Comparison of ENCODE assay signal across 10 cellular contexts in genomic region chr5:134451618-134452505, GRCh38. TPM values are rescaled to one million over a fixed set of nuclear protein-coding genes. Genes with fewer than 3 reads are reported as not detected.
DNase-seq lines count a peak whose midpoint lies in the region; ATAC-seq and TF ChIP-seq lines count a peak whose summit lies in the region.
"Had no signal": no experiment of that assay in that cellular context is flagged by ENCODE, and none has a peak within 500 bp of the region (broad histone marks: within the 10 kb centered on the region; RNA-seq: fewer than 3 reads in every experiment).

No MANE protein-coding gene starts in this region.

- in situ Hi-C loops in ACHN (cut with HindIII; ENCODE audit: low pct_ligation_motif_present, low pct_unique_long_range_greater_than_20kb, low sequenced_read_pairs), result no loop called here

- no peaks in the 10 kb centered on the region for H3K9me3 ChIP-seq in MG63

- no peaks in the 10 kb centered on the region for H3K36me3 ChIP-seq in MG63

- ATAC-seq in GM18867 (IDR thresholded peaks at IDR 0.05; ENCODE audit: unreplicated experiment), result no peak
- no peak for ATAC-seq in GM21515 (IDR thresholded peaks at IDR 0.05; ENCODE audit: unreplicated experiment)
- ATAC-seq: stimulated activated memory B cell treated with anti-CD40 and anti-IgM and Interleukin-4, amounts not matched to agents 10 μg/mL and 1 μg/mL and 100 μg/mL, for 72 hours had no signal

- H3K4me3 ChIP-seq in MG63, result no peak overlapping the region
- H3K4me3 ChIP-seq in dorsolateral prefrontal cortex, result no peak overlapping the region

- DNase-seq in ACHN (peak; percentile 66), MG63 (peak; percentile 88), dorsolateral prefrontal cortex (peak in 7 of 10 donors; percentile 40 to 68 (median 62)), middle frontal gyrus (ENCODE audit: extremely low spot score, low spot score) (peak; percentile 44), SIG-M5 (lab: John Stamatoyannopoulos, UW) (no peak), GDM1 (lab: John Stamatoyannopoulos, UW) (no peak)

- H3K27ac ChIP-seq in dorsolateral prefrontal cortex, result peak overlapping the region in 31 of 59 donors; percentile 3 to 67 (median 41)
- H3K27ac ChIP-seq: C4-2B had no signal

- intact Hi-C loops in dorsolateral prefrontal cortex (cut with DNase I), result no loop called here

- no peaks in the 10 kb centered on the region for H3K27me3 ChIP-seq in MG63
- no peaks in the 10 kb centered on the region for H3K27me3 ChIP-seq in dorsolateral prefrontal cortex

- no peak for TF ChIP-seq CTCF in dorsolateral prefrontal cortex (IDR thresholded peaks at IDR 0.05 in 54 of 56, conservative IDR thresholded peaks at IDR 0.05 in 2 of 56; ENCODE audit: low read depth in 1 of 56, partially characterized antibody in 56 of 56)

RNA-seq across cellular contexts. Expression of gene CDKN2AIPNL, which starts 40.2 kb away (rescaled TPM):
- 116 and 161 TPM in 2 replicates for total RNA-seq in MG63 (2014; rRNA removed; shearing (Covaris generic); ENCODE audit: low replicate concordance)
- total RNA-seq in dorsolateral prefrontal cortex, result 10 to 100 TPM; 16.6 to 49.6 (median 33.7) TPM

Comparison
In these comparisons a context has a peak if more than half of its experiments do, and no peak if none do; other contexts are left out.
1. DNase-seq: peak in ACHN (single experiment), MG63 (single experiment), dorsolateral prefrontal cortex (7 of 10) and middle frontal gyrus (single experiment); none in SIG-M5 (single experiment) and GDM1 (single experiment).